Comparison of ENCODE assay signal across 1 cellular context in the genomic region with DNA sequence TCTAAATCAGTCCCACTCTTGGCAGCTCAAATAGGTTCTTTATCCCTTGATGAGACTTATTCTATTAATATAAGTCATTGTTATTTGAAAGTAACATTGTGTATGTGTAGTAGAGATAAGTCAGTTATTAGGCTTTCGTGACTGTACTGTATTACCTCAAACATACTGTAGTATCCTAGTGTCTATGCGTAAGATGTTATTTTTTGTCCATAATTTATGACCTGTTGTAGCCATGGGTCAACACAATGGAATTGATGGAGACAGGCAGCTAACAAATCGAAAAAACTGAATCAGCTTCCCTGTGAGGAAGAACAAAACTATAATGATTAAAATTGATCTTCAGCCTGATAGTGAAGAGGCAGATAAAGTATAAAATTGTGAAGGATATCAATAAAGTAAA.
TF ChIP-seq lines count a peak whose summit lies in the region.

No MANE protein-coding gene starts in this region.

TF ChIP-seq in SK-N-SH, 30 proteins besides CTCF, POLR2A, EP300 and RAD21:
- TF ChIP-seq USF1 (IDR thresholded peaks at IDR 0.05; ENCODE audit: borderline replicate concordance, low read depth) = no peak
- TF ChIP-seq USF2 (IDR thresholded peaks at IDR 0.05; ENCODE audit: borderline replicate concordance, low read depth, low read length) = no peak
- TF ChIP-seq TEAD4 (IDR thresholded peaks at IDR 0.05; ENCODE audit: borderline replicate concordance, insufficient read depth) = no peak
- TF ChIP-seq, protein P1, sequence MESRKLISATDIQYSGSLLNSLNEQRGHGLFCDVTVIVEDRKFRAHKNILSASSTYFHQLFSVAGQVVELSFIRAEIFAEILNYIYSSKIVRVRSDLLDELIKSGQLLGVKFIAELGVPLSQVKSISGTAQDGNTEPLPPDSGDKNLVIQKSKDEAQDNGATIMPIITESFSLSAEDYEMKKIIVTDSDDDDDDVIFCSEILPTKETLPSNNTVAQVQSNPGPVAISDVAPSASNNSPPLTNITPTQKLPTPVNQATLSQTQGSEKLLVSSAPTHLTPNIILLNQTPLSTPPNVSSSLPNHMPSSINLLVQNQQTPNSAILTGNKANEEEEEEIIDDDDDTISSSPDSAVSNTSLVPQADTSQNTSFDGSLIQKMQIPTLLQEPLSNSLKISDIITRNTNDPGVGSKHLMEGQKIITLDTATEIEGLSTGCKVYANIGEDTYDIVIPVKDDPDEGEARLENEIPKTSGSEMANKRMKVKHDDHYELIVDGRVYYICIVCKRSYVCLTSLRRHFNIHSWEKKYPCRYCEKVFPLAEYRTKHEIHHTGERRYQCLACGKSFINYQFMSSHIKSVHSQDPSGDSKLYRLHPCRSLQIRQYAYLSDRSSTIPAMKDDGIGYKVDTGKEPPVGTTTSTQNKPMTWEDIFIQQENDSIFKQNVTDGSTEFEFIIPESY (IDR thresholded peaks at IDR 0.05; ENCODE audit: borderline replicate concordance, low read depth) = no peak
- TF ChIP-seq FOXM1 (IDR thresholded peaks at IDR 0.05; ENCODE audit: low read depth) = no peak
- TF ChIP-seq, protein P2, sequence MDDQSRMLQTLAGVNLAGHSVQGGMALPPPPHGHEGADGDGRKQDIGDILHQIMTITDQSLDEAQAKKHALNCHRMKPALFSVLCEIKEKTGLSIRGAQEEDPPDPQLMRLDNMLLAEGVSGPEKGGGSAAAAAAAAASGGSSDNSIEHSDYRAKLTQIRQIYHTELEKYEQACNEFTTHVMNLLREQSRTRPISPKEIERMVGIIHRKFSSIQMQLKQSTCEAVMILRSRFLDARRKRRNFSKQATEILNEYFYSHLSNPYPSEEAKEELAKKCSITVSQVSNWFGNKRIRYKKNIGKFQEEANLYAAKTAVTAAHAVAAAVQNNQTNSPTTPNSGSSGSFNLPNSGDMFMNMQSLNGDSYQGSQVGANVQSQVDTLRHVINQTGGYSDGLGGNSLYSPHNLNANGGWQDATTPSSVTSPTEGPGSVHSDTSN (IDR thresholded peaks at IDR 0.05) = no peak
- TF ChIP-seq GATA2 (CRISPR knock-in tag; IDR thresholded peaks at IDR 0.05) = no peak
- no peak for TF ChIP-seq JUND (IDR thresholded peaks at IDR 0.05)
- TF ChIP-seq MEF2A (IDR thresholded peaks at IDR 0.05; ENCODE audit: borderline replicate concordance, low read depth) = no peak
- no peak for TF ChIP-seq ELF1 (IDR thresholded peaks at IDR 0.05)
- TF ChIP-seq RXRA (IDR thresholded peaks at IDR 0.05; ENCODE audit: borderline replicate concordance, low read depth) = no peak
- no peak for TF ChIP-seq SIN3A (IDR thresholded peaks at IDR 0.05; ENCODE audit: borderline replicate concordance, low read depth, low read length)
- no peak for TF ChIP-seq NFIC (IDR thresholded peaks at IDR 0.05; ENCODE audit: borderline replicate concordance)
- no peak for TF ChIP-seq TCF12 (IDR thresholded peaks at IDR 0.05)
